In the genomic region with DNA sequence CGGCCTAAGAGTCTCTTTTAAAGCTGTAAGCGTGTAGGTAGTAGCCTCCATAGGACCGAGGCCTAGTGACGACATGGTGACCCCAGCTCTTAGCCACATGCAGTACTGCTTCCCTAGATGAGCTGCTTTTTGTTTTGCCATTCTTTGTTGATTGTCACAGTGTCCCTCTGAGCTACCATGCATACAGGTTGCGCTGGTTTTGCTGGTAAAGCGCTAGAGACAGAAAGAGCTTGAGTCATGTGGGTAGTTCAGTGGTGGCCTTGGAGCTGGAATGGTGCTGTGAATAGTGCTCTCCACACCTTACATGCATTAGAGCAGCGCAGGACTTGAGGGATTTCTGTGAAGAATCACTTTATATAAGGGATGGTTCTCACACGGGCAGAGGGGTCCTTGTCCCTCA, we compare ENCODE assay signal across 1 cellular context.
TF ChIP-seq lines count a peak whose summit lies in the region.

No MANE protein-coding gene starts in this region.

TF ChIP-seq in GM23338, 12 proteins besides CTCF, POLR2A, EP300 and RAD21 (continued from another document):
- TF ChIP-seq, protein P1, sequence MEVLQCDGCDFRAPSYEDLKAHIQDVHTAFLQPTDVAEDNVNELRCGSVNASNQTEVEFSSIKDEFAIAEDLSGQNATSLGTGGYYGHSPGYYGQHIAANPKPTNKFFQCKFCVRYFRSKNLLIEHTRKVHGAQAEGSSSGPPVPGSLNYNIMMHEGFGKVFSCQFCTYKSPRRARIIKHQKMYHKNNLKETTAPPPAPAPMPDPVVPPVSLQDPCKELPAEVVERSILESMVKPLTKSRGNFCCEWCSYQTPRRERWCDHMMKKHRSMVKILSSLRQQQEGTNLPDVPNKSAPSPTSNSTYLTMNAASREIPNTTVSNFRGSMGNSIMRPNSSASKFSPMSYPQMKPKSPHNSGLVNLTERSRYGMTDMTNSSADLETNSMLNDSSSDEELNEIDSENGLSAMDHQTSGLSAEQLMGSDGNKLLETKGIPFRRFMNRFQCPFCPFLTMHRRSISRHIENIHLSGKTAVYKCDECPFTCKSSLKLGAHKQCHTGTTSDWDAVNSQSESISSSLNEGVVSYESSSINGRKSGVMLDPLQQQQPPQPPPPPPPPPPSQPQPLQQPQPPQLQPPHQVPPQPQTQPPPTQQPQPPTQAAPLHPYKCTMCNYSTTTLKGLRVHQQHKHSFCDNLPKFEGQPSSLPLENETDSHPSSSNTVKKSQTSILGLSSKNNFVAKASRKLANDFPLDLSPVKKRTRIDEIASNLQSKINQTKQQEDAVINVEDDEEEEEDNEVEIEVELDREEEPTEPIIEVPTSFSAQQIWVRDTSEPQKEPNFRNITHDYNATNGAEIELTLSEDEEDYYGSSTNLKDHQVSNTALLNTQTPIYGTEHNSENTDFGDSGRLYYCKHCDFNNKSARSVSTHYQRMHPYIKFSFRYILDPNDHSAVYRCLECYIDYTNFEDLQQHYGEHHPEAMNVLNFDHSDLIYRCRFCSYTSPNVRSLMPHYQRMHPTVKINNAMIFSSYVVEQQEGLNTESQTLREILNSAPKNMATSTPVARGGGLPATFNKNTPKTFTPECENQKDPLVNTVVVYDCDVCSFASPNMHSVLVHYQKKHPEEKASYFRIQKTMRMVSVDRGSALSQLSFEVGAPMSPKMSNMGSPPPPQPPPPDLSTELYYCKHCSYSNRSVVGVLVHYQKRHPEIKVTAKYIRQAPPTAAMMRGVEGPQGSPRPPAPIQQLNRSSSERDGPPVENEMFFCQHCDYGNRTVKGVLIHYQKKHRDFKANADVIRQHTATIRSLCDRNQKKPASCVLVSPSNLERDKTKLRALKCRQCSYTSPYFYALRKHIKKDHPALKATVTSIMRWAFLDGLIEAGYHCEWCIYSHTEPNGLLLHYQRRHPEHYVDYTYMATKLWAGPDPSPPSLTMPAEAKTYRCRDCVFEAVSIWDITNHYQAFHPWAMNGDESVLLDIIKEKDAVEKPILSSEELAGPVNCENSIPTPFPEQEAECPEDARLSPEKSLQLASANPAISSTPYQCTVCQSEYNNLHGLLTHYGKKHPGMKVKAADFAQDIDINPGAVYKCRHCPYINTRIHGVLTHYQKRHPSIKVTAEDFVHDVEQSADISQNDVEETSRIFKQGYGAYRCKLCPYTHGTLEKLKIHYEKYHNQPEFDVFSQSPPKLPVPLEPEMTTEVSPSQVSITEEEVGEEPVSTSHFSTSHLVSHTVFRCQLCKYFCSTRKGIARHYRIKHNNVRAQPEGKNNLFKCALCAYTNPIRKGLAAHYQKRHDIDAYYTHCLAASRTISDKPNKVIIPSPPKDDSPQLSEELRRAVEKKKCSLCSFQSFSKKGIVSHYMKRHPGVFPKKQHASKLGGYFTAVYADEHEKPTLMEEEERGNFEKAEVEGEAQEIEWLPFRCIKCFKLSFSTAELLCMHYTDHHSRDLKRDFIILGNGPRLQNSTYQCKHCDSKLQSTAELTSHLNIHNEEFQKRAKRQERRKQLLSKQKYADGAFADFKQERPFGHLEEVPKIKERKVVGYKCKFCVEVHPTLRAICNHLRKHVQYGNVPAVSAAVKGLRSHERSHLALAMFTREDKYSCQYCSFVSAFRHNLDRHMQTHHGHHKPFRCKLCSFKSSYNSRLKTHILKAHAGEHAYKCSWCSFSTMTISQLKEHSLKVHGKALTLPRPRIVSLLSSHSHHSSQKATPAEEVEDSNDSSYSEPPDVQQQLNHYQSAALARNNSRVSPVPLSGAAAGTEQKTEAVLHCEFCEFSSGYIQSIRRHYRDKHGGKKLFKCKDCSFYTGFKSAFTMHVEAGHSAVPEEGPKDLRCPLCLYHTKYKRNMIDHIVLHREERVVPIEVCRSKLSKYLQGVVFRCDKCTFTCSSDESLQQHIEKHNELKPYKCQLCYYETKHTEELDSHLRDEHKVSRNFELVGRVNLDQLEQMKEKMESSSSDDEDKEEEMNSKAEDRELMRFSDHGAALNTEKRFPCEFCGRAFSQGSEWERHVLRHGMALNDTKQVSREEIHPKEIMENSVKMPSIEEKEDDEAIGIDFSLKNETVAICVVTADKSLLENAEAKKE (CRISPR knock-in tag; IDR thresholded peaks at IDR 0.05): no peak
- TF ChIP-seq POLR2AphosphoS5 (IDR thresholded peaks at IDR 0.05; ENCODE audit: low read depth) (no peak), ZNF331 (CRISPR knock-in tag; IDR thresholded peaks at IDR 0.05; ENCODE audit: low read depth) (no peak), EZH2phosphoT487 (IDR thresholded peaks at IDR 0.05; ENCODE audit: unreplicated experiment) (no peak), JUNB (IDR thresholded peaks at IDR 0.05; ENCODE audit: unreplicated experiment) (no peak), NANOG (IDR thresholded peaks at IDR 0.05; ENCODE audit: borderline replicate concordance) (no peak)
- TF ChIP-seq, protein P2, sequence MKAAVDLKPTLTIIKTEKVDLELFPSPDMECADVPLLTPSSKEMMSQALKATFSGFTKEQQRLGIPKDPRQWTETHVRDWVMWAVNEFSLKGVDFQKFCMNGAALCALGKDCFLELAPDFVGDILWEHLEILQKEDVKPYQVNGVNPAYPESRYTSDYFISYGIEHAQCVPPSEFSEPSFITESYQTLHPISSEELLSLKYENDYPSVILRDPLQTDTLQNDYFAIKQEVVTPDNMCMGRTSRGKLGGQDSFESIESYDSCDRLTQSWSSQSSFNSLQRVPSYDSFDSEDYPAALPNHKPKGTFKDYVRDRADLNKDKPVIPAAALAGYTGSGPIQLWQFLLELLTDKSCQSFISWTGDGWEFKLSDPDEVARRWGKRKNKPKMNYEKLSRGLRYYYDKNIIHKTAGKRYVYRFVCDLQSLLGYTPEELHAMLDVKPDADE (IDR thresholded peaks at IDR 0.05): no peak
- TF ChIP-seq, protein P3, sequence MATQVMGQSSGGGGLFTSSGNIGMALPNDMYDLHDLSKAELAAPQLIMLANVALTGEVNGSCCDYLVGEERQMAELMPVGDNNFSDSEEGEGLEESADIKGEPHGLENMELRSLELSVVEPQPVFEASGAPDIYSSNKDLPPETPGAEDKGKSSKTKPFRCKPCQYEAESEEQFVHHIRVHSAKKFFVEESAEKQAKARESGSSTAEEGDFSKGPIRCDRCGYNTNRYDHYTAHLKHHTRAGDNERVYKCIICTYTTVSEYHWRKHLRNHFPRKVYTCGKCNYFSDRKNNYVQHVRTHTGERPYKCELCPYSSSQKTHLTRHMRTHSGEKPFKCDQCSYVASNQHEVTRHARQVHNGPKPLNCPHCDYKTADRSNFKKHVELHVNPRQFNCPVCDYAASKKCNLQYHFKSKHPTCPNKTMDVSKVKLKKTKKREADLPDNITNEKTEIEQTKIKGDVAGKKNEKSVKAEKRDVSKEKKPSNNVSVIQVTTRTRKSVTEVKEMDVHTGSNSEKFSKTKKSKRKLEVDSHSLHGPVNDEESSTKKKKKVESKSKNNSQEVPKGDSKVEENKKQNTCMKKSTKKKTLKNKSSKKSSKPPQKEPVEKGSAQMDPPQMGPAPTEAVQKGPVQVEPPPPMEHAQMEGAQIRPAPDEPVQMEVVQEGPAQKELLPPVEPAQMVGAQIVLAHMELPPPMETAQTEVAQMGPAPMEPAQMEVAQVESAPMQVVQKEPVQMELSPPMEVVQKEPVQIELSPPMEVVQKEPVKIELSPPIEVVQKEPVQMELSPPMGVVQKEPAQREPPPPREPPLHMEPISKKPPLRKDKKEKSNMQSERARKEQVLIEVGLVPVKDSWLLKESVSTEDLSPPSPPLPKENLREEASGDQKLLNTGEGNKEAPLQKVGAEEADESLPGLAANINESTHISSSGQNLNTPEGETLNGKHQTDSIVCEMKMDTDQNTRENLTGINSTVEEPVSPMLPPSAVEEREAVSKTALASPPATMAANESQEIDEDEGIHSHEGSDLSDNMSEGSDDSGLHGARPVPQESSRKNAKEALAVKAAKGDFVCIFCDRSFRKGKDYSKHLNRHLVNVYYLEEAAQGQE (IDR thresholded peaks at IDR 0.05; ENCODE audit: unreplicated experiment): no peak
TF ChIP-seq in GM23338: peak in this region for 0.
